21 cellular contexts compared by ENCODE assay signal in the genomic region with DNA sequence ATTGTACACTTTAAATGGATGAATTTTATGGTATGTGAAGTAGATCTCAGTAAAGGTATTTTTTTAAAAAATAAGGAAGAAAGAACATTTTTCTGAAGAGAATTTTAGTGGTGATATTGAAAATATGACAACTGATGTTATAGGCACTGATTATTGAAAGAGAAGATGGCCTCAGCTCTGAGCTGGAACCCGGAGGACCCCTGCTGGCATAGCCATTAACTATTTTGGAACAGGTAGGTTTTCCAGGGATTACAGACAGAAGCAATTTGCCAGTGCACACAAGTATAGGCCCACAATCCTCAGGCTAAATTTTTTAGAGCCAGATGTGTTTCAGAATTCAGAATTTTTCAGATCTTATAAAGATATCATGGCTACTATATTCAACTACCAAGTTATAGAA.
DNase-seq lines count a peak whose midpoint lies in the region; TF ChIP-seq lines count a peak whose summit lies in the region.
"Had no signal": no experiment of that assay in that cellular context is flagged by ENCODE, and none has a peak within 500 bp of the region (broad histone marks: within the 10 kb centered on the region; RNA-seq: fewer than 3 reads in every experiment).

No MANE protein-coding gene starts in this region.

- H3K4me3 ChIP-seq in LNCaP clone FGC (ENCODE audit: low read depth, low read length): no peak overlapping the region
- H3K4me3 ChIP-seq in smooth muscle cell: no peak overlapping the region
- H3K4me3 ChIP-seq in tibial nerve: no peak overlapping the region
- H3K4me3 ChIP-seq: uterus had no signal

- H3K9me3 Mint-ChIP-seq in HFFc6: peaks cover 8% of the 10 kb centered on the region; the same call in 1 of the 2 replicates

- DNase-seq in NCI-H82 (lab: John Stamatoyannopoulos, UW): peak; percentile 68
- no peak for DNase-seq in NCI-H82 treated with DMSO at 0.1 percent for 48 hours (lab: John Stamatoyannopoulos, UW; ENCODE audit: unreplicated experiment)
- DNase-seq in LNCaP clone FGC (ENCODE audit: low read depth): no peak
- DNase-seq in smooth muscle cell (lab: John Stamatoyannopoulos, UW; ENCODE audit: unreplicated experiment): no peak
- no peak for DNase-seq in NCI-H774 (lab: John Stamatoyannopoulos, UW)
- DNase-seq in HFFc6: no peak
- no peak for DNase-seq in tibial nerve (ENCODE audit: low spot score in 2 of 2)
- DNase-seq: activated CD4-positive, alpha-beta memory T cell treated with anti-CD3 and anti-CD28 coated beads for 36 hours; activated naive CD8-positive, alpha-beta T cell treated with anti-CD3 and anti-CD28 coated beads, Interleukin-2, amount 10 ng/mL, durations not matched to agents 7 days and 5 days; activated T-cell treated with anti-CD3 and anti-CD28 coated beads, Interleukin-2, amount 50 U/mL, for 48 hours; COR-L47; erythroblast; KG1; left ventricle myocardium superior; NCI-H1417 treated with DMSO at 0.1 percent for 48 hours; NCI-H446; stimulated activated CD4-positive, alpha-beta T cell treated with anti-CD3 and anti-CD28 coated beads, Interleukin-1b, Interleukin-23, amount 100 ng/mL, for 48 hours; uterus had no signal

- H3K27me3 ChIP-seq in smooth muscle cell (ENCODE audit: low read depth) (no peaks in the 10 kb centered on the region), tibial nerve (no peaks in the 10 kb centered on the region)
- H3K27me3 ChIP-seq: uterus had no signal

- no peak overlapping the region for H3K4me2 ChIP-seq in smooth muscle cell

- TF ChIP-seq CTCF in LNCaP clone FGC (IDR thresholded peaks at IDR 0.05; ENCODE audit: control insufficient read depth, extremely low read depth, insufficient read depth) (peak; percentile 55), VCaP (conservative IDR thresholded peaks at IDR 0.05) (peak; percentile 76), smooth muscle cell (IDR thresholded peaks at IDR 0.05; ENCODE audit: borderline replicate concordance, insufficient read depth, poor library complexity, severe bottlenecking) (peak; percentile 5), HFFc6 (IDR thresholded peaks at IDR 0.05) (no peak), tibial nerve (IDR thresholded peaks at IDR 0.05) (no peak)

- no peaks in the 10 kb centered on the region for H3K9me3 ChIP-seq in smooth muscle cell (replicated peaks; ENCODE audit: low read depth)
- H3K9me3 ChIP-seq in tibial nerve: peaks cover 0 to 14% (median 2%) of the 10 kb centered on the region in 4 donors
- H3K9me3 ChIP-seq: uterus had no signal

- H3K36me3 Mint-ChIP-seq in HFFc6 (ENCODE audit: low read depth): no peaks in the 10 kb centered on the region
- H3K36me3 Mint-ChIP-seq: activated CD4-positive, alpha-beta memory T cell treated with anti-CD3 and anti-CD28 coated beads for 36 hours; activated naive CD8-positive, alpha-beta T cell treated with anti-CD3 and anti-CD28 coated beads, Interleukin-2, amount 10 ng/mL, durations not matched to agents 7 days and 5 days had no signal

- TF ChIP-seq EP300 in tibial nerve (IDR thresholded peaks at IDR 0.05): no peak

- no peak overlapping the region for H3K4me3 Mint-ChIP-seq in HFFc6
- H3K4me3 Mint-ChIP-seq: activated CD4-positive, alpha-beta memory T cell treated with anti-CD3 and anti-CD28 coated beads for 36 hours; activated naive CD8-positive, alpha-beta T cell treated with anti-CD3 and anti-CD28 coated beads, Interleukin-2, amount 10 ng/mL, durations not matched to agents 7 days and 5 days; dendritic cell treated with granulocyte-macrophage colony-stimulating factor and Interleukin-4, amounts not matched to agents 40 ng/mL and 50 ng/mL, for 4 days had no signal

- H3K79me2 ChIP-seq in smooth muscle cell (ENCODE audit: low read depth): no peaks in the 10 kb centered on the region

- H3K4me1 Mint-ChIP-seq in HFFc6 (ENCODE audit: low read depth): no peaks in the 10 kb centered on the region
- H3K4me1 Mint-ChIP-seq: activated naive CD8-positive, alpha-beta T cell treated with anti-CD3 and anti-CD28 coated beads, Interleukin-2, amount 10 ng/mL, durations not matched to agents 7 days and 5 days had no signal

- no peaks in the 10 kb centered on the region; the same call in 1 of the 2 replicates for H3K27me3 Mint-ChIP-seq in HFFc6 (ENCODE audit: insufficient read depth)
- H3K27me3 Mint-ChIP-seq: activated CD4-positive, alpha-beta memory T cell treated with anti-CD3 and anti-CD28 coated beads for 36 hours; activated naive CD8-positive, alpha-beta T cell treated with anti-CD3 and anti-CD28 coated beads, Interleukin-2, amount 10 ng/mL, durations not matched to agents 7 days and 5 days; dendritic cell treated with granulocyte-macrophage colony-stimulating factor and Interleukin-4, amounts not matched to agents 40 ng/mL and 50 ng/mL, for 4 days had no signal

- H3K36me3 ChIP-seq in smooth muscle cell (ENCODE audit: low read depth) (no peaks in the 10 kb centered on the region), tibial nerve (no peaks in the 10 kb centered on the region)
- H3K36me3 ChIP-seq: uterus had no signal

- no peaks in the 10 kb centered on the region for H3F3A ChIP-seq in smooth muscle cell (ENCODE audit: low read depth)

- H3K27ac Mint-ChIP-seq in HFFc6: no peak overlapping the region
- H3K27ac Mint-ChIP-seq: activated CD4-positive, alpha-beta memory T cell treated with anti-CD3 and anti-CD28 coated beads for 36 hours; activated naive CD8-positive, alpha-beta T cell treated with anti-CD3 and anti-CD28 coated beads, Interleukin-2, amount 10 ng/mL, durations not matched to agents 7 days and 5 days; dendritic cell treated with granulocyte-macrophage colony-stimulating factor and Interleukin-4, amounts not matched to agents 40 ng/mL and 50 ng/mL, for 4 days had no signal

- no peak overlapping the region for H2AFZ ChIP-seq in smooth muscle cell (ENCODE audit: low read depth)

- H3K27ac ChIP-seq in VCaP (no peak overlapping the region), smooth muscle cell (ENCODE audit: low read depth) (no peak overlapping the region), tibial nerve (no peak overlapping the region)
- H3K27ac ChIP-seq: HL-60, uterus had no signal

- H3K4me1 ChIP-seq in smooth muscle cell (ENCODE audit: low read depth): no peaks in the 10 kb centered on the region
- H3K4me1 ChIP-seq in tibial nerve: no peaks in the 10 kb centered on the region
- H3K4me1 ChIP-seq: uterus had no signal

- TF ChIP-seq POLR2A in tibial nerve (IDR thresholded peaks at IDR 0.05): no peak

- H4K20me1 ChIP-seq in smooth muscle cell (ENCODE audit: low read depth): no peaks in the 10 kb centered on the region

- H3K9ac ChIP-seq in smooth muscle cell (ENCODE audit: low read depth): no peak overlapping the region

- WGBS in smooth muscle cell (ENCODE audit: low lambda C conversion rate): 76% methylated on average over 1 of the region's 1 CpG
- WGBS in tibial nerve, 2 donors: 29 to 37% methylated on average over 1 of the region's 1 CpG

Comparison
In these comparisons a context has a peak if more than half of its experiments do, and no peak if none do; other contexts are left out.
1. CTCF ChIP-seq: peak in LNCaP clone FGC (single experiment), VCaP (single experiment) and smooth muscle cell (single experiment); none in HFFc6 (single experiment) and tibial nerve (0 of 5).